Comparison of ENCODE assay signal across 9 cellular contexts in the genomic region with DNA sequence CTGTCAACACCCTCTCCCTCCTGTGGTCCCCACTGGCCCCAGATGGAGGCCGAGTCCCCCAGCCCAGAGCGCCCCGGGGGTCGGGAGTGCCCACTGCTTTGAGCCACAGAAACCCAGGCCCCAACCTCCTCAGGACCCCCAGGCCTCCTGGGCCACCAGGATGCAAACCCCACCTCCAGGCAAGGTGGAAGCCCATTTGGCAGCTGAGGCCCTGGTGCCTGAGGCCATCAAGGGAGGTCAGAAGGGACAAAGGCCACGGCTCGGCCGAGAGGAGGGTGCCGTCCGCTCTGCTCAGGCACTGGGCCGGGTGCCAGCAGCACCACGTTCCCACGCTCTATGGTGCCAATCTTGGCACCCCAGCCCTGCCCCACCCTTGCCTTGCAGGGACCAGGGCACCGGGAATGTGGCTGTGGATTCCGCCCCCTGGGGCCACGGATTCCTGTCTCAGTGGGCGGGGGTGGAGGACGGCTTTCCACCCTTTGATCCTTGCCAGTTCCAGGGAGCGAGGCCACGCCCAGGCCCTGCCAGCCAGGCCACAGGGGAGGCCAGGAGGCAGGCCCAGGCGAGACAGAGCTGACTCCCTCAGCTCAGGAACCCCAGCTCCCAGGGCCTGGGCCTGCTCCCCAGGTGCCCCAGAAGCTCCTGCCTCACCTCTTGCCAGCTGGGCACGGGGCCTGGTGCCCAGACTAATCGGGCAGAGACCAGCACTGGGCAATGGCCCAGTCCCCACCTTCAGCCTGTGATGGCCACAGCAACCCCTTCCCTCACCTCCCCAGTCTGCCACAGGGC. TPM values are rescaled to one million over a fixed set of nuclear protein-coding genes. Genes with fewer than 3 reads are reported as not detected.
A peak's percentile ranks its signal among the peaks of the same experiment; 100 is the strongest.
DNase-seq lines count a peak whose midpoint lies in the region; ATAC-seq, FAIRE-seq and TF ChIP-seq lines count a peak whose summit lies in the region.
"Had no signal": no experiment of that assay in that cellular context is flagged by ENCODE, and none has a peak within 500 bp of the region (broad histone marks: within the 10 kb centered on the region; RNA-seq: fewer than 3 reads in every experiment).

No MANE protein-coding gene starts in this region.

- H3K4me1 ChIP-seq in astrocyte (ENCODE audit: insufficient read depth, low read length) = peaks cover 40% of the 10 kb centered on the region
- peaks cover 57% of the 10 kb centered on the region for H3K4me1 ChIP-seq in HepG2 (ENCODE audit: insufficient read depth, low read length)
- H3K4me1 ChIP-seq in tibial artery = peaks cover 15 to 80% (median 66%) of the 10 kb centered on the region in 4 donors

- FAIRE-seq in astrocyte (lab: Jason Lieb, UNC) (no peak), HepG2 (lab: Jason Lieb, UNC) (no peak), D721Med (lab: Jason Lieb, UNC) (no peak)

- H3K27me3 Mint-ChIP-seq in astrocyte (ENCODE audit: low read depth, unreplicated experiment) = peaks cover 6% of the 10 kb centered on the region

- DNase-seq in SIG-M5 treated with dmso at 0.1 percent for 504 hours (lab: John Stamatoyannopoulos, UW; ENCODE audit: unreplicated experiment) (peak; percentile 54), SIG-M5 (lab: John Stamatoyannopoulos, UW) (no peak), astrocyte (ENCODE audit: low read depth) (no peak), HepG2 (ENCODE audit: low spot score) (peak; percentile 71), tibial artery (peak; percentile 64 to 97), activated gamma-delta T cell (lab: John Stamatoyannopoulos, UW) (no peak), AML-193 (lab: John Stamatoyannopoulos, UW) (no peak), D721Med (ENCODE audit: insufficient read length, low spot score) (no peak)

- H3K79me2 ChIP-seq in astrocyte (ENCODE audit: insufficient read depth, low read length) (no peaks in the 10 kb centered on the region), HepG2 (ENCODE audit: insufficient read depth, low read length) (no peaks in the 10 kb centered on the region)

- POLR2A ChIA-PET in HepG2 (lab: Yijun Ruan, JAX) = no interaction called here

- intact Hi-C loops in HepG2 (cut with micrococcal nuclease; ENCODE audit: unreplicated experiment) = loop anchor here (5.0 kb wide), 1 partner anchor 96 kb away; no protein-coding TSS in a partner anchor
- intact Hi-C loops in tibial artery (cut with DNase I; ENCODE audit: low total_unique reads) = loop anchor here (5.0 to 10.0 kb wide), 2 partner anchors 73 to 109 kb away; partner anchors contain the start of gene JAG2

- peak overlapping the region; percentile 99 for H3K4me2 ChIP-seq in astrocyte (ENCODE audit: low read length)
- H3K4me2 ChIP-seq in HepG2 (ENCODE audit: low read depth, low read length) = peak overlapping the region; percentile 62

- CTCF ChIA-PET in HepG2 (lab: Yijun Ruan, JAX; ENCODE audit: low intra/inter-chr PET ratio, low total read pairs) = interaction anchor here (1.0 kb wide), 1 partner anchor 261 kb away, joined by 4 read pairs; no protein-coding TSS in a partner anchor

- no peaks in the 10 kb centered on the region for H3K9me3 Mint-ChIP-seq in astrocyte (ENCODE audit: unreplicated experiment)

- H3K4me1 Mint-ChIP-seq in astrocyte (ENCODE audit: low read depth, unreplicated experiment) = peaks cover 8% of the 10 kb centered on the region

- in situ Hi-C loops in HepG2 (cut with HindIII; ENCODE audit: extremely low pct_ligation_motif_present, low pct_unique_long_range_greater_than_20kb) = loop anchor here (10.0 kb wide), 1 partner anchor 53 kb away; no protein-coding TSS in a partner anchor

- no peak for TF ChIP-seq POLR2A in HepG2 (IDR thresholded peaks at IDR 0.05; ENCODE audit: insufficient read depth in 1 of 2, low read depth in 2 of 2, low read length in 2 of 2)

- H3K27ac Mint-ChIP-seq in astrocyte (ENCODE audit: unreplicated experiment) = no peak overlapping the region

- no peak overlapping the region for H2AFZ ChIP-seq in astrocyte (ENCODE audit: low read depth, low read length)
- H2AFZ ChIP-seq in HepG2 (ENCODE audit: low read length) = no peak overlapping the region

- H3K9ac ChIP-seq in astrocyte (ENCODE audit: low read length) (peak overlapping the region; percentile 30), HepG2 (ENCODE audit: insufficient read depth, low read depth, low read length) (no peak overlapping the region)

- H4K20me1 ChIP-seq in astrocyte (ENCODE audit: insufficient read depth, low read length) = peaks cover 16% of the 10 kb centered on the region
- H4K20me1 ChIP-seq in HepG2 (ENCODE audit: insufficient read depth, low read length) = peaks cover 5% of the 10 kb centered on the region; the same call in 1 of the 2 replicates

- no peaks in the 10 kb centered on the region for H3K27me3 ChIP-seq in astrocyte (ENCODE audit: insufficient read depth, low read length)
- H3K27me3 ChIP-seq in HepG2 (ENCODE audit: control insufficient read depth in 1 of 2, insufficient read depth in 2 of 2, low read length in 2 of 2) = peaks cover 13 to 50% of the 10 kb centered on the region in 2 experiments; a peak in 4 of 5 replicates
- H3K27me3 ChIP-seq in tibial artery = no peaks in the 10 kb centered on the region

- no TSS peak for BruUV-seq in HepG2 (replicated peaks; lab: Mats Ljungman, UMichigan)

- H3K27ac ChIP-seq in astrocyte (ENCODE audit: low read depth, low read length) (no peak overlapping the region), HepG2 (ENCODE audit: extremely low read length, insufficient read depth, low read length) (no peak overlapping the region), tibial artery (peak overlapping the region; percentile 87 to 98)
- H3K27ac ChIP-seq: neutrophil had no signal

- TF ChIP-seq EP300 in HepG2 (IDR thresholded peaks at IDR 0.05; ENCODE audit: low read depth in 2 of 2, low read length in 2 of 2) = peak in 1 of 2 experiments; percentile 19; a peak in 1 of 4 replicates
- TF ChIP-seq EP300 in HepG2 (CRISPR knock-in tag; IDR thresholded peaks at IDR 0.05; ENCODE audit: borderline replicate concordance) = no peak

- TF ChIP-seq RAD21 in HepG2 (CRISPR knock-in tag; IDR thresholded peaks at IDR 0.05) = no peak

- no peaks in the 10 kb centered on the region for H3K9me3 ChIP-seq in astrocyte (ENCODE audit: insufficient read depth, low read depth, low read length)
- no peaks in the 10 kb centered on the region for H3K9me3 ChIP-seq in HepG2 (ENCODE audit: low read length)
- H3K9me3 ChIP-seq in tibial artery = no peaks in the 10 kb centered on the region
- H3K9me3 ChIP-seq: neutrophil had no signal

- peak; percentile 51 for ATAC-seq in HepG2

- 0% methylated on average over 4 of the region's 22 CpGs for WGBS in HepG2 (ENCODE audit: low lambda C conversion rate)

- H3K36me3 Mint-ChIP-seq in astrocyte (ENCODE audit: low read depth, unreplicated experiment) = peaks cover 4% of the 10 kb centered on the region

- H3K4me3 ChIP-seq in astrocyte (ENCODE audit: insufficient read depth, low read depth, low read length) = no peak overlapping the region
- peak overlapping the region in 2 of 3 experiments; percentile 11 to 63; a peak in 2 of 6 replicates for H3K4me3 ChIP-seq in HepG2 (replicated peaks in 1 of 3; ENCODE audit: insufficient read depth in 1 of 3, low read depth in 2 of 3, low read length in 3 of 3)
- H3K4me3 ChIP-seq in tibial artery = peak overlapping the region; percentile 77 to 82

- TF ChIP-seq CTCF in astrocyte (IDR thresholded peaks at IDR 0.05; ENCODE audit: insufficient read depth, low read depth, low read length) = no peak
- TF ChIP-seq CTCF in HepG2 (CRISPR knock-in tag; IDR thresholded peaks at IDR 0.05) = no peak
- TF ChIP-seq CTCF in tibial artery (IDR thresholded peaks at IDR 0.05) = no peak
- TF ChIP-seq CTCF in D721Med (IDR thresholded peaks at IDR 0.05; ENCODE audit: insufficient read depth, missing control alignments) = no peak

- H3K36me3 ChIP-seq in astrocyte (ENCODE audit: insufficient read depth, low read length) (no peaks in the 10 kb centered on the region), HepG2 (replicated peaks in 1 of 2; ENCODE audit: control insufficient read depth in 1 of 2, insufficient read depth in 2 of 2, low read length in 2 of 2) (no peaks in the 10 kb centered on the region), tibial artery (no peaks in the 10 kb centered on the region)
- H3K36me3 ChIP-seq: neutrophil had no signal

- H3K4me3 Mint-ChIP-seq in astrocyte (ENCODE audit: unreplicated experiment) = no peak overlapping the region

TF ChIP-seq in HepG2, 621 proteins besides CTCF, POLR2A, EP300 and RAD21 (continues in another document):
- no peak for TF ChIP-seq EHMT2 (IDR thresholded peaks at IDR 0.05; ENCODE audit: borderline replicate concordance, low read depth, low read length)

RNA-seq across cellular contexts. Expression of gene GPR132, which starts 26.3 kb away (rescaled TPM):
- 1.7 and 2.2 TPM in 2 replicates for total RNA-seq in astrocyte
- not detected in 2 replicates for total RNA-seq in HepG2 (2016; rRNA removed; fragmentation: Illumina TruSeq; extraction: Trizol)
- total RNA-seq in HepG2 (2016; cell fraction: cytosol; rRNA removed; fragmentation: Illumina TruSeq; extraction: Trizol; ENCODE audit: low read depth) = not detected in 2 replicates
- not detected in 2 replicates for total RNA-seq in HepG2 (2016; cell fraction: insoluble cytoplasmic fraction; rRNA removed; fragmentation: Illumina TruSeq; extraction: Trizol)
- total RNA-seq in HepG2 (2016; cell fraction: membrane; rRNA removed; fragmentation: Illumina TruSeq; extraction: Trizol) = not detected in 2 replicates
- not detected in 2 replicates for total RNA-seq in HepG2 (2016; cell fraction: nucleus; rRNA removed; fragmentation: Illumina TruSeq; extraction: Trizol)
- not detected in 2 replicates for polyA plus RNA-seq in HepG2 (2011; rRNA removed)
- polyA plus RNA-seq in HepG2 (2011; cell fraction: cytosol; rRNA removed) = not detected in 2 replicates
- polyA plus RNA-seq in HepG2 (2011; cell fraction: nucleus; rRNA removed) = 0.05 TPM in 1 of 2 replicates, not detected in the other
- not detected in 2 replicates for polyA plus RNA-seq in HepG2 (2012)
- polyA plus RNA-seq in HepG2 (2016; cell fraction: cytosol; fragmentation: Illumina TruSeq; extraction: Trizol; ENCODE audit: low read depth) = not detected in 2 replicates
- not detected in 2 replicates for polyA plus RNA-seq in HepG2 (2016; cell fraction: insoluble cytoplasmic fraction; fragmentation: Illumina TruSeq; extraction: Trizol; ENCODE audit: low read depth)
- not detected in 2 replicates for polyA plus RNA-seq in HepG2 (2016; cell fraction: membrane; fragmentation: Illumina TruSeq; extraction: Trizol; ENCODE audit: low read depth)
- not detected in 2 replicates for polyA plus RNA-seq in HepG2 (2016; cell fraction: nucleus; fragmentation: Illumina TruSeq; extraction: Trizol; ENCODE audit: insufficient read depth, low read depth)
- 0.09 TPM in 1 of 2 replicates, not detected in the other for polyA minus RNA-seq in HepG2 (2011; rRNA and poly(A)+ RNA removed; ENCODE audit: low replicate concordance)
- polyA minus RNA-seq in HepG2 (2011; cell fraction: cytosol; rRNA and poly(A)+ RNA removed) = not detected in 2 replicates
- polyA minus RNA-seq in HepG2 (2011; cell fraction: nucleus; rRNA and poly(A)+ RNA removed) = not detected in 2 replicates

Comparison
In these comparisons a context has a peak if more than half of its experiments do, and no peak if none do; other contexts are left out.
1. DNase-seq: peak in SIG-M5 treated with dmso at 0.1 percent for 504 hours (single experiment), HepG2 (single experiment) and tibial artery (2 of 2); none in SIG-M5 (single experiment), astrocyte (single experiment), activated gamma-delta T cell (single experiment), AML-193 (0 of 2) and D721Med (single experiment).
2. H3K27ac ChIP-seq: peak in tibial artery (2 of 2); none in astrocyte (single experiment) and HepG2 (single experiment).